In the genomic region with DNA sequence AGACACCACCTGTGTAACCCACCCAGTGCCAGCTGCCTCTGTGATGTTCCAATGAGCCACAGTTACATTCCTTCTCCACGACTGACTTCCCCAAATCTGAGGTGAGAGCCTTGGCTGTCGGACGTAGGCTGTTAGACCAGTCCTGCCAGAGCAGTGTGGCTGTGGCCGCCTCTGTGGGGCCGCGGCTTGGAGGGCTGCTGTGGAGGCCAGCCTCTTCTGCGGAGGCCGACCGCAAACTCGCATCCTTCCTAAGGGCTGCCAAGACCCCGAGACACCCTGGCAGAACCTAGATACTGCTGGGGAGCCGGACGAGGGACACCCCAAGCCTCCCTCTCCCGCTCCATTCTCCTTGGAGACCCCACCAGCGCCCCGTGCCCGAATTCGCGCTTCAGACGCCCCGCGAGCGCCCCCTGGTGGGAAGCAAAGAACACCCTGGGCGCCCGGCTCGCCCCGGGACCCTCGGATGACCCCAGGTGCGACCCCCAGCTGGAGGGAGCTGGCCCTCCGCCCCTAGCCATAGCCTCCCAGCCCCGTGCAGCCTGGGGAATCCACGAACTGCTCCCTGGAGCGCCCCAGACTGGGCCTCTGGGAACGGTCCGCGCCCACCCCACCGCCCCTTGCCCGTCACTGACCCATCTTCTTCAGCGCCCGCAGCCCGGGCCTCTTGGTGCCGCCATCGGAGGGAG, we compare ENCODE assay signal across 1 cellular context.
TF ChIP-seq lines count a peak whose summit lies in the region.

No MANE protein-coding gene starts in this region.

TF ChIP-seq in HepG2, 621 proteins besides CTCF, POLR2A, EP300 and RAD21 (continued from another document and continues in another):
- TF ChIP-seq, protein P1, sequence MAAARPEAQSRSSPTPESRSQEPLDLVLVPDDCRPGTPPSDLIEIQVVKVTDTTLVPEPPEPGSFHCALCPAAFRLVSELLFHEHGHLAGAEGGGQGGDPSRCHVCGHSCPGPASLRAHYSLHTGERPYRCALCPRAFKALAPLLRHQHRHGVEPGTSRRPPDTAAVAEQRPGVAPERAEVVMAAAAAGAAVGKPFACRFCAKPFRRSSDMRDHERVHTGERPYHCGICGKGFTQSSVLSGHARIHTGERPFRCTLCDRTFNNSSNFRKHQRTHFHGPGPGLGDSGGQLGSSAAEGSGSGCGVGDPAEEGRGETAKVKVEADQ (CRISPR knock-in tag; IDR thresholded peaks at IDR 0.05; ENCODE audit: borderline replicate concordance), result no peak
- TF ChIP-seq ZNF549 (CRISPR knock-in tag; IDR thresholded peaks at IDR 0.05), result no peak
- TF ChIP-seq ETV6 (CRISPR knock-in tag; conservative IDR thresholded peaks at IDR 0.05), result no peak
- TF ChIP-seq HMG20A (CRISPR knock-in tag; IDR thresholded peaks at IDR 0.05; ENCODE audit: borderline replicate concordance), result no peak
- 0 out of 2 replicates have a peak, but pooled peaks have one; percentile 8 for TF ChIP-seq ZNF777 (CRISPR knock-in tag; IDR thresholded peaks at IDR 0.05)
- no peak for TF ChIP-seq JARID2 (CRISPR knock-in tag; IDR thresholded peaks at IDR 0.05; ENCODE audit: insufficient replicate concordance)
- TF ChIP-seq KDM1A (CRISPR knock-in tag; IDR thresholded peaks at IDR 0.05), result peak; percentile 32; the same call in 1 of the 2 replicates
- TF ChIP-seq ZBTB7B (CRISPR knock-in tag; IDR thresholded peaks at IDR 0.05), result peak; percentile 98
- TF ChIP-seq, protein P2, sequence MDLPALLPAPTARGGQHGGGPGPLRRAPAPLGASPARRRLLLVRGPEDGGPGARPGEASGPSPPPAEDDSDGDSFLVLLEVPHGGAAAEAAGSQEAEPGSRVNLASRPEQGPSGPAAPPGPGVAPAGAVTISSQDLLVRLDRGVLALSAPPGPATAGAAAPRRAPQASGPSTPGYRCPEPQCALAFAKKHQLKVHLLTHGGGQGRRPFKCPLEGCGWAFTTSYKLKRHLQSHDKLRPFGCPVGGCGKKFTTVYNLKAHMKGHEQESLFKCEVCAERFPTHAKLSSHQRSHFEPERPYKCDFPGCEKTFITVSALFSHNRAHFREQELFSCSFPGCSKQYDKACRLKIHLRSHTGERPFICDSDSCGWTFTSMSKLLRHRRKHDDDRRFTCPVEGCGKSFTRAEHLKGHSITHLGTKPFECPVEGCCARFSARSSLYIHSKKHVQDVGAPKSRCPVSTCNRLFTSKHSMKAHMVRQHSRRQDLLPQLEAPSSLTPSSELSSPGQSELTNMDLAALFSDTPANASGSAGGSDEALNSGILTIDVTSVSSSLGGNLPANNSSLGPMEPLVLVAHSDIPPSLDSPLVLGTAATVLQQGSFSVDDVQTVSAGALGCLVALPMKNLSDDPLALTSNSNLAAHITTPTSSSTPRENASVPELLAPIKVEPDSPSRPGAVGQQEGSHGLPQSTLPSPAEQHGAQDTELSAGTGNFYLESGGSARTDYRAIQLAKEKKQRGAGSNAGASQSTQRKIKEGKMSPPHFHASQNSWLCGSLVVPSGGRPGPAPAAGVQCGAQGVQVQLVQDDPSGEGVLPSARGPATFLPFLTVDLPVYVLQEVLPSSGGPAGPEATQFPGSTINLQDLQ (CRISPR knock-in tag; IDR thresholded peaks at IDR 0.05), result no peak
- no peak for TF ChIP-seq CAMTA2 (CRISPR knock-in tag; IDR thresholded peaks at IDR 0.05; ENCODE audit: borderline replicate concordance)
- TF ChIP-seq ZNF296 (CRISPR knock-in tag; conservative IDR thresholded peaks at IDR 0.05), result no peak
- no peak for TF ChIP-seq PHF8 (CRISPR knock-in tag; IDR thresholded peaks at IDR 0.05)
- TF ChIP-seq SRSF9 (IDR thresholded peaks at IDR 0.05; ENCODE audit: borderline replicate concordance, insufficient read depth, low read depth, low read length, poor library complexity, severe bottlenecking), result no peak
- TF ChIP-seq ZNF136 (CRISPR knock-in tag; IDR thresholded peaks at IDR 0.05; ENCODE audit: low read depth), result no peak
- TF ChIP-seq ZNF263 (CRISPR knock-in tag; IDR thresholded peaks at IDR 0.05), result no peak
- TF ChIP-seq, protein P3, sequence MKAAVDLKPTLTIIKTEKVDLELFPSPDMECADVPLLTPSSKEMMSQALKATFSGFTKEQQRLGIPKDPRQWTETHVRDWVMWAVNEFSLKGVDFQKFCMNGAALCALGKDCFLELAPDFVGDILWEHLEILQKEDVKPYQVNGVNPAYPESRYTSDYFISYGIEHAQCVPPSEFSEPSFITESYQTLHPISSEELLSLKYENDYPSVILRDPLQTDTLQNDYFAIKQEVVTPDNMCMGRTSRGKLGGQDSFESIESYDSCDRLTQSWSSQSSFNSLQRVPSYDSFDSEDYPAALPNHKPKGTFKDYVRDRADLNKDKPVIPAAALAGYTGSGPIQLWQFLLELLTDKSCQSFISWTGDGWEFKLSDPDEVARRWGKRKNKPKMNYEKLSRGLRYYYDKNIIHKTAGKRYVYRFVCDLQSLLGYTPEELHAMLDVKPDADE (CRISPR knock-in tag; IDR thresholded peaks at IDR 0.05), result no peak
- no peak for TF ChIP-seq ZNF7 (CRISPR knock-in tag; IDR thresholded peaks at IDR 0.05)
- no peak for TF ChIP-seq ZSCAN29 (CRISPR knock-in tag; conservative IDR thresholded peaks at IDR 0.05)
- TF ChIP-seq, protein P4, sequence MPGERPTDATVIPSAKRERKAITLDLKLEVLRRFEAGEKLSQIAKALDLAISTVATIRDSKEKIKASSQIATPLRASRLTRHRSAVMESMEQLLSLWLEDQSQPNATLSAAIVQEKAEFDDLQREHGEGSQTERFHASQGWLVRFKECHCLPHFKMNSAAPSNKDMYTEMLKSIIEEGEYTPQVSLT (CRISPR knock-in tag; IDR thresholded peaks at IDR 0.05; ENCODE audit: borderline replicate concordance, low read depth), result no peak
- TF ChIP-seq RELA (CRISPR knock-in tag; IDR thresholded peaks at IDR 0.05), result no peak
- no peak for TF ChIP-seq NONO (IDR thresholded peaks at IDR 0.05)
- TF ChIP-seq NONO (CRISPR knock-in tag; conservative IDR thresholded peaks at IDR 0.05), result no peak
- TF ChIP-seq CCDC6 (CRISPR knock-in tag; IDR thresholded peaks at IDR 0.05), result no peak
- no peak for TF ChIP-seq SNAI1 (CRISPR knock-in tag; IDR thresholded peaks at IDR 0.05; ENCODE audit: borderline replicate concordance)
- TF ChIP-seq, protein P5, sequence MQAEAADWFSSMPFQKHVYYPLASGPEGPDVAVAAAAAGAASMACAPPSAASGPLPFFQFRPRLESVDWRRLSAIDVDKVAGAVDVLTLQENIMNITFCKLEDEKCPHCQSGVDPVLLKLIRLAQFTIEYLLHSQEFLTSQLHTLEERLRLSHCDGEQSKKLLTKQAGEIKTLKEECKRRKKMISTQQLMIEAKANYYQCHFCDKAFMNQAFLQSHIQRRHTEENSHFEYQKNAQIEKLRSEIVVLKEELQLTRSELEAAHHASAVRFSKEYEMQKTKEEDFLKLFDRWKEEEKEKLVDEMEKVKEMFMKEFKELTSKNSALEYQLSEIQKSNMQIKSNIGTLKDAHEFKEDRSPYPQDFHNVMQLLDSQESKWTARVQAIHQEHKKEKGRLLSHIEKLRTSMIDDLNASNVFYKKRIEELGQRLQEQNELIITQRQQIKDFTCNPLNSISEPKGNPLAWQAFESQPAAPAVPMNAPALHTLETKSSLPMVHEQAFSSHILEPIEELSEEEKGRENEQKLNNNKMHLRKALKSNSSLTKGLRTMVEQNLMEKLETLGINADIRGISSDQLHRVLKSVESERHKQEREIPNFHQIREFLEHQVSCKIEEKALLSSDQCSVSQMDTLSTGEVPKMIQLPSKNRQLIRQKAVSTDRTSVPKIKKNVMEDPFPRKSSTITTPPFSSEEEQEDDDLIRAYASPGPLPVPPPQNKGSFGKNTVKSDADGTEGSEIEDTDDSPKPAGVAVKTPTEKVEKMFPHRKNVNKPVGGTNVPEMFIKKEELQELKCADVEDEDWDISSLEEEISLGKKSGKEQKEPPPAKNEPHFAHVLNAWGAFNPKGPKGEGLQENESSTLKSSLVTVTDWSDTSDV (CRISPR knock-in tag; IDR thresholded peaks at IDR 0.05), result 0 out of 2 replicates have a peak, but pooled peaks have one; percentile 47
- no peak for TF ChIP-seq BCL6 (CRISPR knock-in tag; IDR thresholded peaks at IDR 0.05)
- TF ChIP-seq, protein P6, sequence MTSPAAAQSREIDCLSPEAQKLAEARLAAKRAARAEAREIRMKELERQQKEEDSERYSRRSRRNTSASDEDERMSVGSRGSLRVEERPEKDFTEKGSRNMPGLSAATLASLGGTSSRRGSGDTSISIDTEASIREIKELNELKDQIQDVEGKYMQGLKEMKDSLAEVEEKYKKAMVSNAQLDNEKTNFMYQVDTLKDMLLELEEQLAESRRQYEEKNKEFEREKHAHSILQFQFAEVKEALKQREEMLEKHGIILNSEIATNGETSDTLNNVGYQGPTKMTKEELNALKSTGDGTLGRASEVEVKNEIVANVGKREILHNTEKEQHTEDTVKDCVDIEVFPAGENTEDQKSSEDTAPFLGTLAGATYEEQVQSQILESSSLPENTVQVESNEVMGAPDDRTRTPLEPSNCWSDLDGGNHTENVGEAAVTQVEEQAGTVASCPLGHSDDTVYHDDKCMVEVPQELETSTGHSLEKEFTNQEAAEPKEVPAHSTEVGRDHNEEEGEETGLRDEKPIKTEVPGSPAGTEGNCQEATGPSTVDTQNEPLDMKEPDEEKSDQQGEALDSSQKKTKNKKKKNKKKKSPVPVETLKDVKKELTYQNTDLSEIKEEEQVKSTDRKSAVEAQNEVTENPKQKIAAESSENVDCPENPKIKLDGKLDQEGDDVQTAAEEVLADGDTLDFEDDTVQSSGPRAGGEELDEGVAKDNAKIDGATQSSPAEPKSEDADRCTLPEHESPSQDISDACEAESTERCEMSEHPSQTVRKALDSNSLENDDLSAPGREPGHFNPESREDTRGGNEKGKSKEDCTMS (CRISPR knock-in tag; conservative IDR thresholded peaks at IDR 0.05), result no peak
- no peak for TF ChIP-seq CBFB (CRISPR knock-in tag; IDR thresholded peaks at IDR 0.05)
- TF ChIP-seq ZNF530 (CRISPR knock-in tag; IDR thresholded peaks at IDR 0.05; ENCODE audit: low read depth), result no peak
- peak; percentile 98 for TF ChIP-seq ZBTB7A (CRISPR knock-in tag; IDR thresholded peaks at IDR 0.05)
- TF ChIP-seq ZNF235 (CRISPR knock-in tag; IDR thresholded peaks at IDR 0.05; ENCODE audit: borderline replicate concordance), result no peak
- TF ChIP-seq ZNF230 (CRISPR knock-in tag; IDR thresholded peaks at IDR 0.05), result no peak
- TF ChIP-seq RBM39 (IDR thresholded peaks at IDR 0.05; ENCODE audit: low read depth, low read length, poor library complexity, severe bottlenecking), result peak; percentile 48
- no peak for TF ChIP-seq MXD4 (CRISPR knock-in tag; IDR thresholded peaks at IDR 0.05)
- no peak for TF ChIP-seq PHB2 (IDR thresholded peaks at IDR 0.05; ENCODE audit: partially characterized antibody)
- TF ChIP-seq, protein P7, sequence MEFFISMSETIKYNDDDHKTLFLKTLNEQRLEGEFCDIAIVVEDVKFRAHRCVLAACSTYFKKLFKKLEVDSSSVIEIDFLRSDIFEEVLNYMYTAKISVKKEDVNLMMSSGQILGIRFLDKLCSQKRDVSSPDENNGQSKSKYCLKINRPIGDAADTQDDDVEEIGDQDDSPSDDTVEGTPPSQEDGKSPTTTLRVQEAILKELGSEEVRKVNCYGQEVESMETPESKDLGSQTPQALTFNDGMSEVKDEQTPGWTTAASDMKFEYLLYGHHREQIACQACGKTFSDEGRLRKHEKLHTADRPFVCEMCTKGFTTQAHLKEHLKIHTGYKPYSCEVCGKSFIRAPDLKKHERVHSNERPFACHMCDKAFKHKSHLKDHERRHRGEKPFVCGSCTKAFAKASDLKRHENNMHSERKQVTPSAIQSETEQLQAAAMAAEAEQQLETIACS (CRISPR knock-in tag; IDR thresholded peaks at IDR 0.05), result no peak
- TF ChIP-seq SYNCRIP (IDR thresholded peaks at IDR 0.05; ENCODE audit: insufficient read depth, low read depth, low read length), result no peak
- TF ChIP-seq, protein P8, sequence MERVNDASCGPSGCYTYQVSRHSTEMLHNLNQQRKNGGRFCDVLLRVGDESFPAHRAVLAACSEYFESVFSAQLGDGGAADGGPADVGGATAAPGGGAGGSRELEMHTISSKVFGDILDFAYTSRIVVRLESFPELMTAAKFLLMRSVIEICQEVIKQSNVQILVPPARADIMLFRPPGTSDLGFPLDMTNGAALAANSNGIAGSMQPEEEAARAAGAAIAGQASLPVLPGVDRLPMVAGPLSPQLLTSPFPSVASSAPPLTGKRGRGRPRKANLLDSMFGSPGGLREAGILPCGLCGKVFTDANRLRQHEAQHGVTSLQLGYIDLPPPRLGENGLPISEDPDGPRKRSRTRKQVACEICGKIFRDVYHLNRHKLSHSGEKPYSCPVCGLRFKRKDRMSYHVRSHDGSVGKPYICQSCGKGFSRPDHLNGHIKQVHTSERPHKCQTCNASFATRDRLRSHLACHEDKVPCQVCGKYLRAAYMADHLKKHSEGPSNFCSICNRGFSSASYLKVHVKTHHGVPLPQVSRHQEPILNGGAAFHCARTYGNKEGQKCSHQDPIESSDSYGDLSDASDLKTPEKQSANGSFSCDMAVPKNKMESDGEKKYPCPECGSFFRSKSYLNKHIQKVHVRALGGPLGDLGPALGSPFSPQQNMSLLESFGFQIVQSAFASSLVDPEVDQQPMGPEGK (CRISPR knock-in tag; IDR thresholded peaks at IDR 0.05), result no peak; the same call in 1 of the 2 replicates
- TF ChIP-seq, protein P9, sequence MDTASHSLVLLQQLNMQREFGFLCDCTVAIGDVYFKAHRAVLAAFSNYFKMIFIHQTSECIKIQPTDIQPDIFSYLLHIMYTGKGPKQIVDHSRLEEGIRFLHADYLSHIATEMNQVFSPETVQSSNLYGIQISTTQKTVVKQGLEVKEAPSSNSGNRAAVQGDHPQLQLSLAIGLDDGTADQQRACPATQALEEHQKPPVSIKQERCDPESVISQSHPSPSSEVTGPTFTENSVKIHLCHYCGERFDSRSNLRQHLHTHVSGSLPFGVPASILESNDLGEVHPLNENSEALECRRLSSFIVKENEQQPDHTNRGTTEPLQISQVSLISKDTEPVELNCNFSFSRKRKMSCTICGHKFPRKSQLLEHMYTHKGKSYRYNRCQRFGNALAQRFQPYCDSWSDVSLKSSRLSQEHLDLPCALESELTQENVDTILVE (CRISPR knock-in tag; IDR thresholded peaks at IDR 0.05), result no peak
- no peak for TF ChIP-seq ZNF766 (CRISPR knock-in tag; IDR thresholded peaks at IDR 0.05; ENCODE audit: borderline replicate concordance)
- TF ChIP-seq HNRNPK (IDR thresholded peaks at IDR 0.05; ENCODE audit: low read depth, low read length, poor library complexity, severe bottlenecking), result peak; percentile 48
- TF ChIP-seq MED13 (CRISPR knock-in tag; IDR thresholded peaks at IDR 0.05), result no peak
- no peak for TF ChIP-seq ARHGAP35 (CRISPR knock-in tag; IDR thresholded peaks at IDR 0.05; ENCODE audit: borderline replicate concordance)
- TF ChIP-seq TOE1 (CRISPR knock-in tag; IDR thresholded peaks at IDR 0.05), result no peak; the same call in 1 of the 2 replicates
- TF ChIP-seq NFE2 (CRISPR knock-in tag; IDR thresholded peaks at IDR 0.05), result no peak
- TF ChIP-seq, protein P10, sequence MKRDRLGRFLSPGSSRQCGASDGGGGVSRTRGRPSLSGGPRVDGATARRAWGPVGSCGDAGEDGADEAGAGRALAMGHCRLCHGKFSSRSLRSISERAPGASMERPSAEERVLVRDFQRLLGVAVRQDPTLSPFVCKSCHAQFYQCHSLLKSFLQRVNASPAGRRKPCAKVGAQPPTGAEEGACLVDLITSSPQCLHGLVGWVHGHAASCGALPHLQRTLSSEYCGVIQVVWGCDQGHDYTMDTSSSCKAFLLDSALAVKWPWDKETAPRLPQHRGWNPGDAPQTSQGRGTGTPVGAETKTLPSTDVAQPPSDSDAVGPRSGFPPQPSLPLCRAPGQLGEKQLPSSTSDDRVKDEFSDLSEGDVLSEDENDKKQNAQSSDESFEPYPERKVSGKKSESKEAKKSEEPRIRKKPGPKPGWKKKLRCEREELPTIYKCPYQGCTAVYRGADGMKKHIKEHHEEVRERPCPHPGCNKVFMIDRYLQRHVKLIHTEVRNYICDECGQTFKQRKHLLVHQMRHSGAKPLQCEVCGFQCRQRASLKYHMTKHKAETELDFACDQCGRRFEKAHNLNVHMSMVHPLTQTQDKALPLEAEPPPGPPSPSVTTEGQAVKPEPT (CRISPR knock-in tag; IDR thresholded peaks at IDR 0.05; ENCODE audit: low read depth), result no peak
- TF ChIP-seq ZNF782 (CRISPR knock-in tag; IDR thresholded peaks at IDR 0.05; ENCODE audit: borderline replicate concordance), result no peak
- TF ChIP-seq MAFF (IDR thresholded peaks at IDR 0.05; ENCODE audit: low read depth, low read length), result no peak
- TF ChIP-seq ZFAT (CRISPR knock-in tag; conservative IDR thresholded peaks at IDR 0.05), result no peak
